24 cellular contexts compared by ENCODE assay signal in the genomic region with DNA sequence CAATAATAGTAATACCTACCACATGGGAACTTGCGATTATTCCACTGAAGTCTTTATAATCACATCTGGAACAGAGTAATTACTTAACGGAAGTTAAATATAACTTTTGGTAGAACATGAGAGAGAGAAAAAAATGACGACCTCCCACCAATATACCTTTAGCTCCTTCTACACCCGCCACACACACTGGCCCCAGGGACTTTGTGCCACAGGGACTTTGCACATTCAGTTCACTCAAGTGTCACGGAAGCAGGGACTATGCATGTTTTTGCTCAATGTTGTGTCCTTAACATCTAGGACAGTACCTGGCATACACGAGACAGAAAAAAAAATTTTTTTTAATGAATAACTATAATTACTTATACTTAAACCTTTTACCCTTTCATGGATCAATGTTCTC. TPM values are rescaled to one million over a fixed set of nuclear protein-coding genes. Genes with fewer than 3 reads are reported as not detected.
DNase-seq lines count a peak whose midpoint lies in the region; ATAC-seq and TF ChIP-seq lines count a peak whose summit lies in the region.
"Had no signal": no experiment of that assay in that cellular context is flagged by ENCODE, and none has a peak within 500 bp of the region (broad histone marks: within the 10 kb centered on the region; RNA-seq: fewer than 3 reads in every experiment).

No MANE protein-coding gene starts in this region.

- no peak overlapping the region for H3K4me3 Mint-ChIP-seq in activated CD4-positive, alpha-beta T cell treated with anti-CD3 and anti-CD28 coated beads, Interleukin-2, amount 10 ng/mL, durations not matched to agents 24 days and 14 days
- H3K4me3 Mint-ChIP-seq in CD4-positive, CD25-positive, alpha-beta regulatory T cell = peak overlapping the region in 3 of 4 donors; percentile 2 to 58 (median 4)
- H3K4me3 Mint-ChIP-seq: CD14-positive monocyte; CD4-positive, alpha-beta memory T cell had no signal

- peaks cover 21% of the 10 kb centered on the region for H3K4me1 ChIP-seq in CD4-positive, CD25-positive, alpha-beta regulatory T cell (ENCODE audit: control insufficient read depth, insufficient read depth, low read length, poor library complexity, severe bottlenecking)
- H3K4me1 ChIP-seq in HEK293 (ENCODE audit: control insufficient read depth, insufficient read depth, low read length) = 0 out of 2 replicates have a peak, but pooled peaks cover 2% of the 10 kb centered on the region
- peaks cover 6% of the 10 kb centered on the region for H3K4me1 ChIP-seq in osteoblast (ENCODE audit: insufficient read depth, low read length)
- H3K4me1 ChIP-seq: BE2C had no signal

- TF ChIP-seq CTCF in HEK293 (tag by site-specific recombination; IDR thresholded peaks at IDR 0.05) (no peak), osteoblast (IDR thresholded peaks at IDR 0.05; ENCODE audit: extremely low read depth, low read depth, low read length) (no peak)

- no peaks in the 10 kb centered on the region for H3K9me3 Mint-ChIP-seq in activated CD4-positive, alpha-beta T cell treated with anti-CD3 and anti-CD28 coated beads, Interleukin-2, amount 10 ng/mL, durations not matched to agents 24 days and 14 days
- no peaks in the 10 kb centered on the region for H3K9me3 Mint-ChIP-seq in CD4-positive, CD25-positive, alpha-beta regulatory T cell
- H3K9me3 Mint-ChIP-seq: CD4-positive, alpha-beta memory T cell; CD8-positive, alpha-beta memory T cell had no signal

- POLR2A ChIA-PET in HEK293 (lab: Yijun Ruan, JAX) = no interaction called here

- H3K4me3 ChIP-seq in CD4-positive, CD25-positive, alpha-beta regulatory T cell (ENCODE audit: low read depth, low read length) = no peak overlapping the region
- H3K4me3 ChIP-seq in HEK293 (ENCODE audit: low read depth, low read length) (no peak overlapping the region), osteoblast (ENCODE audit: insufficient read depth, low read length) (no peak overlapping the region)
- H3K4me3 ChIP-seq: A549, BLaER1, GM12878 had no signal

- intact Hi-C loops in activated CD4-positive, alpha-beta T cell treated with anti-CD3 and anti-CD28 coated beads, Interleukin-2, amount 10 ng/mL, durations not matched to agents 24 days and 14 days (cut with micrococcal nuclease) = loop anchor here (10.0 kb wide), 1 partner anchor 518 kb away; a partner anchor contains a TSS

- no peak overlapping the region for H3K27ac ChIP-seq in CD4-positive, CD25-positive, alpha-beta regulatory T cell (ENCODE audit: insufficient read depth, low read length, poor library complexity, severe bottlenecking)
- H3K27ac ChIP-seq in HEK293 (ENCODE audit: extremely low read depth, low read depth, low read length) (no peak overlapping the region), osteoblast (ENCODE audit: low read depth, low read length) (no peak overlapping the region)
- H3K27ac ChIP-seq: 22Rv1, A549, BLaER1 had no signal

- peaks cover 20% of the 10 kb centered on the region for H3K4me1 Mint-ChIP-seq in activated CD4-positive, alpha-beta T cell treated with anti-CD3 and anti-CD28 coated beads, Interleukin-2, amount 10 ng/mL, durations not matched to agents 24 days and 14 days
- H3K4me1 Mint-ChIP-seq in CD4-positive, CD25-positive, alpha-beta regulatory T cell = peaks cover 24 to 59% (median 44%) of the 10 kb centered on the region in 4 donors

- no peak overlapping the region for H2AFZ ChIP-seq in osteoblast (ENCODE audit: low read length)

- no peaks in the 10 kb centered on the region for H3K79me2 ChIP-seq in osteoblast (ENCODE audit: insufficient read depth, low read length)

- no peaks in the 10 kb centered on the region for H3K27me3 Mint-ChIP-seq in activated CD4-positive, alpha-beta T cell treated with anti-CD3 and anti-CD28 coated beads, Interleukin-2, amount 10 ng/mL, durations not matched to agents 24 days and 14 days
- peaks cover 5% of the 10 kb centered on the region for H3K27me3 Mint-ChIP-seq in CD4-positive, CD25-positive, alpha-beta regulatory T cell
- H3K27me3 Mint-ChIP-seq: CD4-positive, alpha-beta memory T cell; CD8-positive, alpha-beta memory T cell had no signal

- no peak for ATAC-seq in CD4-positive, CD25-positive, alpha-beta regulatory T cell (ENCODE audit: low read depth in 2 of 2)
- ATAC-seq: A549, GM12878 had no signal

- H3K9me3 ChIP-seq in CD4-positive, CD25-positive, alpha-beta regulatory T cell (ENCODE audit: control insufficient read depth in 2 of 2, low read length in 2 of 2) = no peaks in the 10 kb centered on the region
- H3K9me3 ChIP-seq in HEK293 (ENCODE audit: control insufficient read depth, insufficient read depth, low read depth, low read length) (no peaks in the 10 kb centered on the region), osteoblast (ENCODE audit: low read depth, low read length) (no peaks in the 10 kb centered on the region)
- H3K9me3 ChIP-seq: A549, BE2C, BLaER1 had no signal

- no peak overlapping the region for H3K27ac Mint-ChIP-seq in activated CD4-positive, alpha-beta T cell treated with anti-CD3 and anti-CD28 coated beads, Interleukin-2, amount 10 ng/mL, durations not matched to agents 24 days and 14 days
- H3K27ac Mint-ChIP-seq in CD4-positive, CD25-positive, alpha-beta regulatory T cell = no peak overlapping the region
- H3K27ac Mint-ChIP-seq: CD4-positive, alpha-beta memory T cell; CD8-positive, alpha-beta memory T cell had no signal

- no peaks in the 10 kb centered on the region for H3K27me3 ChIP-seq in CD4-positive, CD25-positive, alpha-beta regulatory T cell (ENCODE audit: control insufficient read depth, insufficient read depth, low read length)
- no peaks in the 10 kb centered on the region for H3K27me3 ChIP-seq in osteoblast (ENCODE audit: insufficient read depth, low read length)
- H3K27me3 ChIP-seq: BE2C had no signal

- peak; percentile 45 for DNase-seq in activated CD4-positive, alpha-beta T cell treated with anti-CD3 and anti-CD28 coated beads, Interleukin-2, amount 10 ng/mL, durations not matched to agents 24 days and 14 days
- no peak for DNase-seq in activated CD4-positive, alpha-beta T cell treated with anti-CD3 and anti-CD28 coated beads, Interleukin-2, amount 50 U/mL, for 1 hour
- DNase-seq in CD4-positive, CD25-positive, alpha-beta regulatory T cell = no peak
- DNase-seq in osteoblast (ENCODE audit: insufficient read length, low spot score, missing footprints) = peak; percentile 46
- DNase-seq in H4 (ENCODE audit: low spot score) = no peak
- no peak for DNase-seq in ACHN
- DNase-seq: BE2C; C1 segment of cervical spinal cord; CD4-positive, alpha-beta memory T cell; CD8-positive, alpha-beta memory T cell; COR-L47; DMS 273 treated with DMSO at 0.1 percent for 48 hours; DMS153; DMS53; DMS79; DND-41; EL; GDM1 had no signal

- CTCF ChIA-PET in HEK293 (lab: Yijun Ruan, JAX) = no interaction called here

- no peaks in the 10 kb centered on the region for H4K20me1 ChIP-seq in osteoblast (ENCODE audit: insufficient read depth, low read length)
- H4K20me1 ChIP-seq: BLaER1 had no signal

- H3K36me3 ChIP-seq in CD4-positive, CD25-positive, alpha-beta regulatory T cell (ENCODE audit: control insufficient read depth, insufficient read depth, low read length) = peaks cover 45% of the 10 kb centered on the region
- peaks cover 0 to 3% of the 10 kb centered on the region in 2 experiments; a peak in 2 of 3 replicates for H3K36me3 ChIP-seq in HEK293 (ENCODE audit: control insufficient read depth in 2 of 2, insufficient read depth in 1 of 2, low read length in 2 of 2)
- no peaks in the 10 kb centered on the region for H3K36me3 ChIP-seq in osteoblast (ENCODE audit: insufficient read depth, low read length)
- H3K36me3 ChIP-seq: BE2C had no signal

- H3K36me3 Mint-ChIP-seq in activated CD4-positive, alpha-beta T cell treated with anti-CD3 and anti-CD28 coated beads, Interleukin-2, amount 10 ng/mL, durations not matched to agents 24 days and 14 days (ENCODE audit: low read depth) = peaks cover 30% of the 10 kb centered on the region
- peaks cover 35% of the 10 kb centered on the region for H3K36me3 Mint-ChIP-seq in CD4-positive, CD25-positive, alpha-beta regulatory T cell

- in situ Hi-C loops in ACHN (cut with HindIII; ENCODE audit: low pct_ligation_motif_present, low pct_unique_long_range_greater_than_20kb, low sequenced_read_pairs) = no loop called here

- no peak overlapping the region for H3K4me2 ChIP-seq in osteoblast (ENCODE audit: insufficient read depth, low read length)
- H3K4me2 ChIP-seq: A549, BLaER1 had no signal

TF ChIP-seq in HEK293, 187 proteins besides CTCF, POLR2A, EP300 and RAD21:
- no peak for TF ChIP-seq ZNF266 (tag by site-specific recombination; IDR thresholded peaks at IDR 0.05; ENCODE audit: low read depth)
- peak; percentile 90 for TF ChIP-seq ZNF623 (tag by site-specific recombination; IDR thresholded peaks at IDR 0.05)
- TF ChIP-seq, protein P1, sequence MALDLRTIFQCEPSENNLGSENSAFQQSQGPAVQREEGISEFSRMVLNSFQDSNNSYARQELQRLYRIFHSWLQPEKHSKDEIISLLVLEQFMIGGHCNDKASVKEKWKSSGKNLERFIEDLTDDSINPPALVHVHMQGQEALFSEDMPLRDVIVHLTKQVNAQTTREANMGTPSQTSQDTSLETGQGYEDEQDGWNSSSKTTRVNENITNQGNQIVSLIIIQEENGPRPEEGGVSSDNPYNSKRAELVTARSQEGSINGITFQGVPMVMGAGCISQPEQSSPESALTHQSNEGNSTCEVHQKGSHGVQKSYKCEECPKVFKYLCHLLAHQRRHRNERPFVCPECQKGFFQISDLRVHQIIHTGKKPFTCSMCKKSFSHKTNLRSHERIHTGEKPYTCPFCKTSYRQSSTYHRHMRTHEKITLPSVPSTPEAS (tag by site-specific recombination; IDR thresholded peaks at IDR 0.05) = no peak
- TF ChIP-seq ZNF423 (tag by site-specific recombination; IDR thresholded peaks at IDR 0.05) = no peak
TF ChIP-seq in HEK293: peak in this region for 1.

RNA-seq across cellular contexts. Expression of a gene that starts 4.0 kb away (rescaled TPM):
- 3.1 and 3.6 TPM in 2 replicates for total RNA-seq in activated CD4-positive, alpha-beta T cell treated with anti-CD3 and anti-CD28 coated beads, Interleukin-2, amount 10 ng/mL, durations not matched to agents 24 days and 14 days
- total RNA-seq in CD4-positive, CD25-positive, alpha-beta regulatory T cell = 42.7 TPM
- 10 to 100 TPM; 15.0 to 20.1 (median 18.9) TPM for polyA plus RNA-seq in CD4-positive, CD25-positive, alpha-beta regulatory T cell
- 3.5 and 4.3 TPM in 2 replicates for total RNA-seq in osteoblast
- total RNA-seq in H4 (2014; rRNA removed; shearing (Covaris generic)) = 1.5 and 4.6 TPM in 2 replicates

Comparison
In these comparisons a context has a peak if more than half of its experiments do, and no peak if none do; other contexts are left out.
1. DNase-seq: peak in activated CD4-positive, alpha-beta T cell treated with anti-CD3 and anti-CD28 coated beads, Interleukin-2, amount 10 ng/mL, durations not matched to agents 24 days and 14 days (single experiment) and osteoblast (single experiment); none in activated CD4-positive, alpha-beta T cell treated with anti-CD3 and anti-CD28 coated beads, Interleukin-2, amount 50 U/mL, for 1 hour (single experiment), CD4-positive, CD25-positive, alpha-beta regulatory T cell (0 of 3), H4 (single experiment) and ACHN (single experiment).